4 cellular contexts compared by ENCODE assay signal in genomic region chr3:195630086-195630917, GRCh38. TPM values are rescaled to one million over a fixed set of nuclear protein-coding genes. Genes with fewer than 3 reads are reported as not detected.
"Had no signal": no experiment of that assay in that cellular context is flagged by ENCODE, and none has a peak within 500 bp of the region (broad histone marks: within the 10 kb centered on the region; RNA-seq: fewer than 3 reads in every experiment).

No MANE protein-coding gene starts in this region.

RNA-seq across cellular contexts. Expression of gene APOD, which starts 46.6 kb away (rescaled TPM):
- total RNA-seq: activated CD4-positive, alpha-beta T cell treated with anti-CD3 and anti-CD28 coated beads for 36 hours; activated CD8-positive, alpha-beta T cell treated with anti-CD3 and anti-CD28 coated beads for 36 hours; activated naive CD8-positive, alpha-beta T cell treated with anti-CD3 and anti-CD28 coated beads, Interleukin-2, amount 10 ng/mL, durations not matched to agents 7 days and 5 days; naive thymus-derived CD8-positive, alpha-beta T cell had no signal
